1 cellular context compared by ENCODE assay signal in the genomic region with DNA sequence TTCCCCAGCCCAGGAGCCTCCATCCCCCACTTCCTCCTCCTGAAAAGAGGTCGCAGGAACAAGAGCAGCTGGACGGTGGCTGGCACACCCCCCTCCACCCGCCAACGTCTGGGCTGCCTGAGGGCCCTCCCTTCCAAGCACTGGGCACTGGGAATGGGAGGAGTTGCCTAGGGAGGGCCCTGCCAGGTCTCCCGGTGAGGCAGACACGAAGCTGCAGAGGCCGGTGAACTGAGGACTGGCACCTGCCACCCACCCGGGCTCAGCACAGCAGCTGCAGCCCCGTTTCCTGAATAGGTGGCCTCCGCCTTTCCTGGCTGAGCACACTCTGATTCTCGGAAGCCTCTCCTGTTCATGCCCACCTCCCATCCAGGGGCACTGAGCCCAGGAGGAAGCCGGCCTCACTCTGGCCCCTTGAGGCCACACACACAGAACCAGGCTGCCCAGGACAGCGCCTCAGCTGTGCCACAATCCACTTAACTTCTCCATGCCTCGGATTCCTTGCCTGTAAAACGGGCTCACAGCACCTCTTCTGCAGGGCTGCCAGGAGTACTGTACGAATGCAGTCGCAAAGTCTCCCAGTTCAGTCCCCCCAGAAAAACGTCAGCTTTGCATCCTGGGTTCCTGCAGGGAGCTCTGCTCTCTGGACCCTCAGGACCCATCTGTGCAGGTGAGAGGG.
TF ChIP-seq lines count a peak whose summit lies in the region.

No MANE protein-coding gene starts in this region.

TF ChIP-seq in endothelial cell of umbilical vein, 7 proteins besides CTCF, POLR2A, EP300 and RAD21:
- TF ChIP-seq FOS (IDR thresholded peaks at IDR 0.05; ENCODE audit: borderline replicate concordance, insufficient read depth, low read length) = no peak
- no peak for TF ChIP-seq JUN (IDR thresholded peaks at IDR 0.05; ENCODE audit: borderline replicate concordance, insufficient read depth, insufficient read length, low read depth)
- TF ChIP-seq, protein P1, sequence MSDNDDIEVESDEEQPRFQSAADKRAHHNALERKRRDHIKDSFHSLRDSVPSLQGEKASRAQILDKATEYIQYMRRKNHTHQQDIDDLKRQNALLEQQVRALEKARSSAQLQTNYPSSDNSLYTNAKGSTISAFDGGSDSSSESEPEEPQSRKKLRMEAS (IDR thresholded peaks at IDR 0.05; ENCODE audit: insufficient read depth, insufficient read length) = no peak
- TF ChIP-seq MYC (IDR thresholded peaks at IDR 0.05; ENCODE audit: low read depth, low read length) = no peak
- no peak for TF ChIP-seq EZH2 (IDR thresholded peaks at IDR 0.05; ENCODE audit: borderline replicate concordance, low read depth, low read length, severe bottlenecking)
- no peak for TF ChIP-seq GATA2 (IDR thresholded peaks at IDR 0.05; ENCODE audit: insufficient read depth, insufficient read length, low read depth, low read length)
- no peak for TF ChIP-seq POLR2AphosphoS5 (IDR thresholded peaks at IDR 0.05; ENCODE audit: insufficient read depth, low read depth, low read length)
